ENCODE assay signal across 8 cellular contexts in the genomic region with DNA sequence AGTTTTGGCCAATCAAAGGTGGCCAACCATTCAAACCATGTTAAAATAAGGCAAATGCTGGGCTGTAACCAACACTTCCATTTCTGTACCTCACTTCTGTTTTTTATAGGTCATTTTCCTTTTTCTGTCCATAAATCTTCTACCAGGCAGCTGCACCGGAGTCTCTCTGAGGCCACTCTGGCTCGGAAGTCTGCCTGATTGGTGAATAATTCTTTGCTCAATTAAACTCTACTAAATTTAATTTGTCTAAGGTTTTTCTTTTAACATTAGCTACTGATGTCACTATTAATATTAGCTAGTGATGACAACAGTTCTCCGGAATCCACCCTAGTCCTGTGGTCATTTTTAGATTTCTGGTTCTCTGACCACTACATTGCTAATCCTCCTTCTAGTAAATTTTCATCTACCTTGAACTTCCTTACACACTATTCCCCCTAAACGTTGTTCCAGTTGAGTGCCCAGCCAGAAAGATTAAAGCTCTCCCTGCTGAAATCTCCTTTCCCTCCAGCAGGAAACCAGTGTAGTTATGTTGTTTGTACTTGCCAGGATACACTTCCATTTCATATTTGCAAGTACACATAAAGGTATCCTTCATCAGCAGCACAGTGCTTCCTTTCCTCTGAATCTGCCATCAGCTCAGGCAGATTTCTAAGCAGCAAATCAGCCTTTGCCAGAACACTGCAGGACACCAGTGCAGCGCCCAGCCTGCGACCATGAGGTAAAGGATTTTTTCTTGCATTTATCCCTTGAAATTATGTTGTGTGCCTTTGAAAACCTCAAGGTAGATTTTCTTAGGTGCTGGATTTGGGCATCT. TPM values are rescaled to one million over a fixed set of nuclear protein-coding genes. Genes with fewer than 3 reads are reported as not detected.
DNase-seq lines count a peak whose midpoint lies in the region; ATAC-seq and TF ChIP-seq lines count a peak whose summit lies in the region.

No MANE protein-coding gene starts in this region.

- peak overlapping the region; percentile 41 for H3K9ac ChIP-seq in HCT116 (ENCODE audit: low read length)
- H3K9ac ChIP-seq in adipocyte (ENCODE audit: low read length): peak overlapping the region; percentile 82
- peak overlapping the region; percentile 4; the same call in 1 of the 2 replicates for H3K9ac ChIP-seq in iPS-20b (ENCODE audit: low read depth, low read length)
- H3K9ac ChIP-seq in skeletal muscle satellite cell (ENCODE audit: low read depth, low read length): peak overlapping the region; percentile 77

- H3K36me3 Mint-ChIP-seq in activated naive CD8-positive, alpha-beta T cell treated with anti-CD3 and anti-CD28 coated beads, Interleukin-2, amount 50 U/mL, for 24 hours (ENCODE audit: low read depth): no peaks in the 10 kb centered on the region

- no peak overlapping the region for H3K4me3 Mint-ChIP-seq in activated naive CD8-positive, alpha-beta T cell treated with anti-CD3 and anti-CD28 coated beads, Interleukin-2, amount 50 U/mL, for 24 hours

- no peaks in the 10 kb centered on the region for H3K27me3 ChIP-seq in HCT116 (ENCODE audit: insufficient read depth, low read length)
- no peaks in the 10 kb centered on the region for H3K27me3 ChIP-seq in adipocyte (replicated peaks; ENCODE audit: control insufficient read depth, insufficient read depth, low read length)
- H3K27me3 ChIP-seq in iPS-20b (ENCODE audit: insufficient read depth, low read length): no peaks in the 10 kb centered on the region
- no peaks in the 10 kb centered on the region for H3K27me3 ChIP-seq in skeletal muscle satellite cell (ENCODE audit: control insufficient read depth, insufficient read depth, low read length)

- no peak for ATAC-seq in HCT116
- ATAC-seq in activated naive CD8-positive, alpha-beta T cell treated with anti-CD3 and anti-CD28 coated beads, Interleukin-2, amount 50 U/mL, for 24 hours: no peak

- H4K20me1 ChIP-seq in HCT116 (ENCODE audit: insufficient read depth): no peaks in the 10 kb centered on the region

- no peaks in the 10 kb centered on the region for H3K9me3 Mint-ChIP-seq in activated naive CD8-positive, alpha-beta T cell treated with anti-CD3 and anti-CD28 coated beads, Interleukin-2, amount 50 U/mL, for 24 hours

- no peak for TF ChIP-seq RAD21 in HCT116 (IDR thresholded peaks at IDR 0.05; ENCODE audit: low read depth)

- POLR2A ChIA-PET in HCT116 (lab: Charles Lee): no interaction called here

- peak overlapping the region; percentile 15; the same call in 1 of the 2 replicates for H3K27ac ChIP-seq in HCT116 (ENCODE audit: low read depth, low read length)
- no peak overlapping the region for H3K27ac ChIP-seq in iPS-20b (ENCODE audit: low read length)

- H3K36me3 ChIP-seq in HCT116 (ENCODE audit: control insufficient read depth in 1 of 2, insufficient read depth in 2 of 2, low read length in 2 of 2) (no peaks in the 10 kb centered on the region), adipocyte (ENCODE audit: control insufficient read depth, insufficient read depth, low read length, severe bottlenecking) (no peaks in the 10 kb centered on the region), iPS-20b (ENCODE audit: insufficient read depth, low read depth, low read length) (no peaks in the 10 kb centered on the region), skeletal muscle satellite cell (ENCODE audit: insufficient read depth, low read length) (no peaks in the 10 kb centered on the region)

- no peaks in the 10 kb centered on the region for H3K9me3 ChIP-seq in HCT116 (ENCODE audit: control insufficient read depth in 1 of 2, insufficient read depth in 1 of 2, low read depth in 1 of 2, low read length in 2 of 2)
- H3K9me3 ChIP-seq in adipocyte (ENCODE audit: control insufficient read depth, low read length): no peaks in the 10 kb centered on the region
- no peaks in the 10 kb centered on the region for H3K9me3 ChIP-seq in iPS-20b (ENCODE audit: insufficient read depth, low read depth, low read length)
- no peaks in the 10 kb centered on the region for H3K9me3 ChIP-seq in skeletal muscle satellite cell (replicated peaks; ENCODE audit: low read length)

- RAD21 ChIA-PET in HCT116 (lab: Charles Lee; ENCODE audit: low non-redundant PET in 1 of 2, low total read pairs in 2 of 2, uncharacterized antibody in 2 of 2, unreplicated experiment in 2 of 2): no interaction called here

- intact Hi-C loops in HCT116 (cut with micrococcal nuclease): loop anchor here (2.0 kb wide), 1 partner anchor 19 kb away; a partner anchor contains a TSS

- TF ChIP-seq CTCF in HCT116 (IDR thresholded peaks at IDR 0.05 in 2 of 3, conservative IDR thresholded peaks at IDR 0.05 in 1 of 3; ENCODE audit: borderline replicate concordance in 1 of 3, insufficient read depth in 1 of 3, low read depth in 2 of 3, low read length in 2 of 3): no peak
- TF ChIP-seq CTCF in GM13976 (IDR thresholded peaks at IDR 0.05; ENCODE audit: borderline replicate concordance, control extremely low read depth, extremely low read depth, insufficient read depth, missing control alignments): no peak

- CTCF ChIA-PET in HCT116 (lab: Charles Lee): interaction anchor here (1.0 kb wide), 1 partner anchor 86 kb away, joined by 3 read pairs; no protein-coding TSS in a partner anchor

- in situ Hi-C loops in GM13976 (cut with MboI; ENCODE audit: low sequenced_read_pairs, unreplicated experiment): no loop called here

- H3K4me2 ChIP-seq in HCT116 (ENCODE audit: low read length): peak overlapping the region; percentile 47
- peak overlapping the region; percentile 71 for H3K4me2 ChIP-seq in skeletal muscle satellite cell (ENCODE audit: low read length)

- peak overlapping the region; percentile 95 for H2AFZ ChIP-seq in HCT116 (ENCODE audit: low read depth, low read length, poor library complexity, severe bottlenecking)

- H3K9me2 ChIP-seq in HCT116 (ENCODE audit: insufficient read depth): no peaks in the 10 kb centered on the region

- H3K4me1 ChIP-seq in HCT116 (ENCODE audit: control insufficient read depth in 1 of 2, insufficient read depth in 2 of 2, low read length in 2 of 2) (peaks cover 40 to 53% of the 10 kb centered on the region in 2 experiments), adipocyte (ENCODE audit: control insufficient read depth, insufficient read depth, low read length) (peaks cover 49% of the 10 kb centered on the region), iPS-20b (ENCODE audit: insufficient read depth, low read length) (peaks cover 14% of the 10 kb centered on the region), skeletal muscle satellite cell (ENCODE audit: control insufficient read depth, insufficient read depth, low read length) (peaks cover 57% of the 10 kb centered on the region)

- H3K27me3 Mint-ChIP-seq in activated naive CD8-positive, alpha-beta T cell treated with anti-CD3 and anti-CD28 coated beads, Interleukin-2, amount 50 U/mL, for 24 hours: no peaks in the 10 kb centered on the region

- H3K27ac Mint-ChIP-seq in activated naive CD8-positive, alpha-beta T cell treated with anti-CD3 and anti-CD28 coated beads, Interleukin-2, amount 50 U/mL, for 24 hours: no peak overlapping the region

- no TSS peak for BruUV-seq in HCT116 (replicated peaks; lab: Mats Ljungman, UMichigan)

- TF ChIP-seq POLR2A in HCT116 (IDR thresholded peaks at IDR 0.05; ENCODE audit: borderline replicate concordance, extremely low read depth, insufficient read depth, insufficient read length): no peak

- H3K4me1 Mint-ChIP-seq in activated naive CD8-positive, alpha-beta T cell treated with anti-CD3 and anti-CD28 coated beads, Interleukin-2, amount 50 U/mL, for 24 hours: no peaks in the 10 kb centered on the region

- H3K4me3 ChIP-seq in HCT116 (replicated peaks in 1 of 2; ENCODE audit: low read depth in 1 of 2, low read length in 2 of 2) (no peak overlapping the region), adipocyte (ENCODE audit: low read length) (peak overlapping the region; percentile 74), iPS-20b (ENCODE audit: low read length) (no peak overlapping the region), skeletal muscle satellite cell (ENCODE audit: low read length) (peak overlapping the region; percentile 47)

- no peaks in the 10 kb centered on the region for H3K79me2 ChIP-seq in HCT116 (ENCODE audit: insufficient read depth, low read length)

- DNase-seq in HCT116 (ENCODE audit: low read depth, low spot score) (no peak), adipocyte (ENCODE audit: low read depth) (no peak), GM13976 (ENCODE audit: low spot score) (no peak), NCI-H2029 (lab: John Stamatoyannopoulos, UW) (no peak), HuH-7.5 (ENCODE audit: low spot score) (no peak)
- DNase-seq in activated naive CD8-positive, alpha-beta T cell treated with anti-CD3 and anti-CD28 coated beads, Interleukin-2, amount 50 U/mL, for 24 hours: no peak

TF ChIP-seq in HCT116, 20 proteins besides CTCF, POLR2A, EP300 and RAD21 (continues in another document):
- no peak for TF ChIP-seq FOSL1 (IDR thresholded peaks at IDR 0.05; ENCODE audit: low read depth)
- TF ChIP-seq JUND (IDR thresholded peaks at IDR 0.05): no peak
- TF ChIP-seq CBX3 (IDR thresholded peaks at IDR 0.05; ENCODE audit: low read depth): no peak
- TF ChIP-seq CEBPB (IDR thresholded peaks at IDR 0.05; ENCODE audit: low read depth): no peak
- TF ChIP-seq, protein P1, sequence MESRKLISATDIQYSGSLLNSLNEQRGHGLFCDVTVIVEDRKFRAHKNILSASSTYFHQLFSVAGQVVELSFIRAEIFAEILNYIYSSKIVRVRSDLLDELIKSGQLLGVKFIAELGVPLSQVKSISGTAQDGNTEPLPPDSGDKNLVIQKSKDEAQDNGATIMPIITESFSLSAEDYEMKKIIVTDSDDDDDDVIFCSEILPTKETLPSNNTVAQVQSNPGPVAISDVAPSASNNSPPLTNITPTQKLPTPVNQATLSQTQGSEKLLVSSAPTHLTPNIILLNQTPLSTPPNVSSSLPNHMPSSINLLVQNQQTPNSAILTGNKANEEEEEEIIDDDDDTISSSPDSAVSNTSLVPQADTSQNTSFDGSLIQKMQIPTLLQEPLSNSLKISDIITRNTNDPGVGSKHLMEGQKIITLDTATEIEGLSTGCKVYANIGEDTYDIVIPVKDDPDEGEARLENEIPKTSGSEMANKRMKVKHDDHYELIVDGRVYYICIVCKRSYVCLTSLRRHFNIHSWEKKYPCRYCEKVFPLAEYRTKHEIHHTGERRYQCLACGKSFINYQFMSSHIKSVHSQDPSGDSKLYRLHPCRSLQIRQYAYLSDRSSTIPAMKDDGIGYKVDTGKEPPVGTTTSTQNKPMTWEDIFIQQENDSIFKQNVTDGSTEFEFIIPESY (IDR thresholded peaks at IDR 0.05; ENCODE audit: extremely low read depth, insufficient replicate concordance, low read length): no peak
- TF ChIP-seq EGR1 (IDR thresholded peaks at IDR 0.05; ENCODE audit: low read depth): no peak
- no peak for TF ChIP-seq YY1 (IDR thresholded peaks at IDR 0.05; ENCODE audit: extremely low read depth, insufficient replicate concordance, low read depth, low read length)

RNA-seq across cellular contexts. Expression of a gene that starts 18.5 kb away (rescaled TPM):
- total RNA-seq in HCT116 (2021; ENCODE audit: unreplicated experiment): 1.0 TPM
- 0.61 and 0.66 TPM in 2 replicates for polyA plus RNA-seq in HCT116 (2012)
- total RNA-seq in skeletal muscle satellite cell (2012; rRNA removed): 2.0 and 3.0 TPM in 2 replicates

RNA-seq across cellular contexts. Expression of a gene that starts 31.8 kb away (rescaled TPM):
- total RNA-seq in HCT116 (2021; ENCODE audit: unreplicated experiment): 27.1 TPM
- 14.7 and 19.1 TPM in 2 replicates for polyA plus RNA-seq in HCT116 (2012)
- total RNA-seq in skeletal muscle satellite cell (2012; rRNA removed): 55.7 and 71.2 TPM in 2 replicates

RNA-seq across cellular contexts. Expression of a gene that starts 44.4 kb away (rescaled TPM):
- total RNA-seq in HCT116 (2021; ENCODE audit: unreplicated experiment): 1.1 TPM
- 0.77 and 1.1 TPM in 2 replicates for polyA plus RNA-seq in HCT116 (2012)
- 8.7 and 13.7 TPM in 2 replicates for total RNA-seq in skeletal muscle satellite cell (2012; rRNA removed)

Comparison
In these comparisons a context has a peak if more than half of its experiments do, and no peak if none do; other contexts are left out.
1. H3K4me3 ChIP-seq: peak in adipocyte (single experiment) and skeletal muscle satellite cell (single experiment); none in HCT116 (0 of 2) and iPS-20b (single experiment).
2. H3K9ac ChIP-seq: peak in every context shown above with its lines; median percentile 82 in adipocyte; 77 in skeletal muscle satellite cell; 41 in HCT116; 4 in iPS-20b.